In genomic region chr5:75007537-75007847, GRCh38 we compare ENCODE assay signal across 2 cellular contexts.
TF ChIP-seq lines count a peak whose summit lies in the region.

No MANE protein-coding gene starts in this region.

TF ChIP-seq in SK-N-SH treated with all-trans-retinoic acid at 6 μM for 48 hours, 23 proteins besides CTCF, POLR2A, EP300 and RAD21:
- no peak for TF ChIP-seq CREB5 (CRISPR knock-in tag; IDR thresholded peaks at IDR 0.05; ENCODE audit: low read depth)
- TF ChIP-seq PATZ1 (CRISPR knock-in tag; IDR thresholded peaks at IDR 0.05; ENCODE audit: borderline replicate concordance) = no peak
- no peak for TF ChIP-seq GLIS3 (CRISPR knock-in tag; IDR thresholded peaks at IDR 0.05)

TF ChIP-seq in SK-N-SH, 30 proteins besides CTCF, POLR2A, EP300 and RAD21 (continued from another document):
- no peak for TF ChIP-seq USF1 (IDR thresholded peaks at IDR 0.05; ENCODE audit: borderline replicate concordance, low read depth)
- TF ChIP-seq YY1 (IDR thresholded peaks at IDR 0.05; ENCODE audit: low read depth) = no peak
- no peak for TF ChIP-seq CHD2 (IDR thresholded peaks at IDR 0.05; ENCODE audit: low read length, partially characterized antibody)
- no peak for TF ChIP-seq ELF1 (IDR thresholded peaks at IDR 0.05)
- TF ChIP-seq NFIC (IDR thresholded peaks at IDR 0.05; ENCODE audit: borderline replicate concordance) = no peak
- no peak for TF ChIP-seq GABPA (IDR thresholded peaks at IDR 0.05; ENCODE audit: low read depth)
- TF ChIP-seq FOXM1 (IDR thresholded peaks at IDR 0.05; ENCODE audit: low read depth) = no peak
